In genomic region chr3:124851905-124852304, GRCh38 we compare ENCODE assay signal across 27 cellular contexts. TPM values are rescaled to one million over a fixed set of nuclear protein-coding genes. Genes with fewer than 3 reads are reported as not detected.
DNase-seq lines count a peak whose midpoint lies in the region; ATAC-seq, FAIRE-seq and TF ChIP-seq lines count a peak whose summit lies in the region.
"Had no signal": no experiment of that assay in that cellular context is flagged by ENCODE, and none has a peak within 500 bp of the region (broad histone marks: within the 10 kb centered on the region; RNA-seq: fewer than 3 reads in every experiment).

No MANE protein-coding gene starts in this region.

- H2AFZ ChIP-seq in H1 (ENCODE audit: low read length): no peak overlapping the region
- no peak overlapping the region for H2AFZ ChIP-seq in osteoblast (ENCODE audit: low read length)
- H2AFZ ChIP-seq: parathyroid adenoma had no signal

- H4K20me1 ChIP-seq in H1 (replicated peaks in 1 of 2; ENCODE audit: control insufficient read depth in 1 of 2, insufficient read depth in 2 of 2, low read length in 2 of 2): peaks cover 0 to 4% of the 10 kb centered on the region in 2 experiments
- no peaks in the 10 kb centered on the region for H4K20me1 ChIP-seq in osteoblast (ENCODE audit: insufficient read depth, low read length)

- H3K14ac ChIP-seq in H1 (ENCODE audit: insufficient read length): no peak overlapping the region

- H3K23me2 ChIP-seq in H1 (ENCODE audit: low read depth, low read length): no peaks in the 10 kb centered on the region

- no peak overlapping the region for H4K91ac ChIP-seq in H1 (replicated peaks; ENCODE audit: insufficient read length, low read length)

- no peak overlapping the region; a peak in 1 of 7 replicates for H3K9ac ChIP-seq in H1 (replicated peaks in 1 of 4; ENCODE audit: extremely low read depth in 1 of 4, low read depth in 3 of 4, low read length in 3 of 4)
- H3K9ac ChIP-seq: parathyroid adenoma had no signal

- H2BK12ac ChIP-seq in H1 (ENCODE audit: low read depth, low read length): no peak overlapping the region

- FAIRE-seq in H1 (lab: Jason Lieb, UNC): no peak
- FAIRE-seq: GM12878, islet of Langerhans, urothelium cell line had no signal

- intact Hi-C loops in Right ventricle myocardium inferior (cut with DNase I) (no loop called here), cardiac septum (cut with DNase I) (no loop called here), vagina (cut with DNase I) (no loop called here)

- H3K79me2 ChIP-seq in H1 (ENCODE audit: control insufficient read depth in 1 of 2, insufficient read depth in 2 of 2, low read length in 2 of 2) (peaks cover 0 to 4% of the 10 kb centered on the region in 2 experiments; a peak in 1 of 4 replicates), osteoblast (ENCODE audit: insufficient read depth, low read length) (peaks cover 69% of the 10 kb centered on the region)
- H3K79me2 ChIP-seq: parathyroid adenoma had no signal

- no peak overlapping the region for H3K56ac ChIP-seq in H1 (replicated peaks; ENCODE audit: insufficient read length, low read depth, low read length)

- WGBS in H1 (ENCODE audit: extremely low coverage in 1 of 2, insufficient coverage in 1 of 2, insufficient read length in 1 of 2, insufficient replicate concordance in 2 of 2, low coverage in 1 of 2, low lambda C conversion rate in 2 of 2, missing lambda C conversion rate in 1 of 2), 2 experiments: 82% methylated on average over 12 of the region's 12 CpGs; no CpG with 5 or more reads in 1 of the 2 experiments

- H3K36me3 ChIP-seq in H1 (ENCODE audit: control insufficient read depth in 2 of 4, insufficient read depth in 4 of 4, low read length in 3 of 4): peaks cover 2 to 19% (median 6%) of the 10 kb centered on the region in 4 experiments; a peak in 6 of 8 replicates
- H3K36me3 ChIP-seq in osteoblast (ENCODE audit: insufficient read depth, low read length): peaks cover 34% of the 10 kb centered on the region
- H3K36me3 ChIP-seq in vagina: peaks cover 0 to 11% of the 10 kb centered on the region in 2 donors

- 0 out of 2 replicates have a peak overlapping the region, but pooled peaks have one; percentile 9 for H2BK20ac ChIP-seq in H1 (ENCODE audit: low read length)

- peak; percentile 15 for ATAC-seq in Right ventricle myocardium inferior
- ATAC-seq: activated CD4-positive, alpha-beta T cell treated with anti-CD3 and anti-CD28 coated beads for 36 hours; GM12878; lower lobe of right lung; mucosa of descending colon had no signal

- H3K4ac ChIP-seq in H1 (replicated peaks; ENCODE audit: insufficient read length, low read depth, low read length): no peak overlapping the region

- H3K23ac ChIP-seq in H1 (ENCODE audit: insufficient read length): no peak overlapping the region

- H3K18ac ChIP-seq in H1 (ENCODE audit: extremely low read depth, low read length): peak overlapping the region; percentile 15; the same call in 1 of the 2 replicates

- no peak for TF ChIP-seq RAD21 in H1 (IDR thresholded peaks at IDR 0.05 in 1 of 2, conservative IDR thresholded peaks at IDR 0.05 in 1 of 2; ENCODE audit: low read depth in 2 of 2, low read length in 2 of 2)

- H3K4me2 ChIP-seq in H1 (ENCODE audit: insufficient read depth in 1 of 2, low read depth in 2 of 2, low read length in 2 of 2) (no peak overlapping the region), osteoblast (ENCODE audit: insufficient read depth, low read length) (no peak overlapping the region)

- H4K5ac ChIP-seq in H1 (ENCODE audit: insufficient read length, low read depth, low read length): no peak overlapping the region

- no peak for DNase-seq in Right ventricle myocardium inferior (ENCODE audit: missing footprints)
- DNase-seq in cardiac septum (ENCODE audit: low spot score): no peak
- DNase-seq in H1 (ENCODE audit: low read depth in 1 of 2, low spot score in 2 of 2): no peak
- DNase-seq in osteoblast (ENCODE audit: insufficient read length, low spot score, missing footprints): no peak
- no peak for DNase-seq in vagina (ENCODE audit: extremely low spot score in 2 of 2)
- no peak for DNase-seq in NCI-H2227 (lab: John Stamatoyannopoulos, UW; ENCODE audit: unreplicated experiment)
- no peak for DNase-seq in caudate nucleus (lab: John Stamatoyannopoulos, UW)
- DNase-seq in 8988T: no peak
- DNase-seq: activated CD4-positive, alpha-beta T cell treated with anti-CD3 and anti-CD28 coated beads for 36 hours; activated T-cell treated with anti-CD3 and anti-CD28 coated beads for 4 hours; AML-193; CD4-positive, alpha-beta memory T cell; cerebellar nuclear complex; EL; lower lobe of right lung; mucosa of descending colon; NCI-H1092; NCI-H187 treated with DMSO at 0.1 percent for 48 hours; NCI-H69; RPMI8226; stimulated activated CD4-positive, alpha-beta T cell treated with anti-CD3 and anti-CD28 coated beads, Interleukin-12 subunit alpha, Interleukin-12 subunit beta, amount 100 ng/mL, for 4 hours; stimulated activated CD4-positive, alpha-beta T cell treated with anti-CD3 and anti-CD28 coated beads, Interleukin-4, amount 100 ng/mL, for 1 hour; T-helper 2 cell had no signal

- no peak for TF ChIP-seq CTCF in H1 (IDR thresholded peaks at IDR 0.05; ENCODE audit: control extremely low read depth in 1 of 3, insufficient read depth in 1 of 3, low read depth in 1 of 3, low read length in 3 of 3)
- TF ChIP-seq CTCF in osteoblast (IDR thresholded peaks at IDR 0.05; ENCODE audit: extremely low read depth, low read depth, low read length): no peak
- TF ChIP-seq CTCF in vagina (IDR thresholded peaks at IDR 0.05): no peak

- H3K9me3 ChIP-seq in H1 (ENCODE audit: insufficient read depth in 2 of 2, low read depth in 1 of 2, low read length in 1 of 2) (no peaks in the 10 kb centered on the region), osteoblast (ENCODE audit: low read depth, low read length) (no peaks in the 10 kb centered on the region), vagina (no peaks in the 10 kb centered on the region)
- H3K9me3 ChIP-seq: lower lobe of right lung, mucosa of descending colon had no signal

- H3K4me1 ChIP-seq in H1 (replicated peaks in 1 of 4; ENCODE audit: control insufficient read depth in 3 of 4, insufficient read depth in 4 of 4, low read length in 3 of 4): peaks cover 2 to 6% (median 5%) of the 10 kb centered on the region in 4 experiments; a peak in 4 of 7 replicates
- peaks cover 28% of the 10 kb centered on the region for H3K4me1 ChIP-seq in osteoblast (ENCODE audit: insufficient read depth, low read length)
- H3K4me1 ChIP-seq in vagina: peaks cover 41% of the 10 kb centered on the region
- H3K4me1 ChIP-seq: parathyroid adenoma had no signal

- no peaks in the 10 kb centered on the region for H3K27me3 ChIP-seq in H1 (replicated peaks in 1 of 4; ENCODE audit: control insufficient read depth in 3 of 4, extremely low read depth in 1 of 4, insufficient read depth in 3 of 4, low read length in 3 of 4)
- H3K27me3 ChIP-seq in osteoblast (ENCODE audit: insufficient read depth, low read length): no peaks in the 10 kb centered on the region
- no peaks in the 10 kb centered on the region for H3K27me3 ChIP-seq in vagina

- TF ChIP-seq POLR2A in H1 (IDR thresholded peaks at IDR 0.05; ENCODE audit: control extremely low read depth in 1 of 2, low read depth in 2 of 2, low read length in 2 of 2) (no peak), vagina (IDR thresholded peaks at IDR 0.05) (no peak)

- TF ChIP-seq EP300 in H1 (IDR thresholded peaks at IDR 0.05; ENCODE audit: borderline replicate concordance in 1 of 2, low read depth in 2 of 2, low read length in 2 of 2): no peak

- no peak overlapping the region for H4K8ac ChIP-seq in H1 (ENCODE audit: extremely low read depth, insufficient read depth, low read length)

- H3K4me3 ChIP-seq in H1 (ENCODE audit: extremely low read depth in 1 of 4, insufficient read depth in 2 of 4, low read depth in 3 of 4, low read length in 4 of 4) (no peak overlapping the region), osteoblast (ENCODE audit: insufficient read depth, low read length) (no peak overlapping the region), vagina (no peak overlapping the region)
- H3K4me3 ChIP-seq: GM12878, lower lobe of right lung, mucosa of descending colon had no signal

- H2AK5ac ChIP-seq in H1 (ENCODE audit: low read depth, low read length): no peak overlapping the region

- H3K27ac ChIP-seq in H1 (ENCODE audit: low read depth, low read length) (no peak overlapping the region), osteoblast (ENCODE audit: low read depth, low read length) (peak overlapping the region; percentile 72), vagina (peak overlapping the region; percentile 74), caudate nucleus (ENCODE audit: low read depth, low read length) (no peak overlapping the region)
- H3K27ac ChIP-seq: lower lobe of right lung, parathyroid adenoma had no signal

- H2BK120ac ChIP-seq in H1 (replicated peaks; ENCODE audit: low read depth, low read length): no peak overlapping the region

- POLR2A ChIA-PET in H1 (lab: Charles Lee; ENCODE audit: partially characterized antibody): interaction anchor here (1.0 to 2.3 kb wide), 3 partner anchors 10 to 91 kb away, joined by 3 to 6 read pairs (median 5); no protein-coding TSS in a partner anchor

- peaks cover 2% of the 10 kb centered on the region; the same call in 1 of the 2 replicates for H3K79me1 ChIP-seq in H1 (ENCODE audit: low read depth, low read length)

- CTCF ChIA-PET in H1 (lab: Charles Lee; ENCODE audit: partially characterized antibody): interaction anchor here (1.1 kb wide), 1 partner anchor 49 kb away, joined by 3 read pairs; no protein-coding TSS in a partner anchor

- no peak overlapping the region for H2BK15ac ChIP-seq in H1 (ENCODE audit: low read length)

- no peak overlapping the region for H2BK5ac ChIP-seq in H1 (ENCODE audit: low read depth, low read length)

TF ChIP-seq in H1, 55 proteins besides CTCF, POLR2A, EP300 and RAD21 (continues in another document):
- TF ChIP-seq SIN3A (conservative IDR thresholded peaks at IDR 0.05 in 1 of 2, IDR thresholded peaks at IDR 0.05 in 1 of 2; ENCODE audit: low read depth in 1 of 2, low read length in 2 of 2) (no peak), SP4 (IDR thresholded peaks at IDR 0.05; ENCODE audit: low read length) (no peak), FOSL1 (IDR thresholded peaks at IDR 0.05; ENCODE audit: insufficient read depth, low read depth, low read length) (no peak), SP2 (IDR thresholded peaks at IDR 0.05; ENCODE audit: low read length) (no peak), ZNF274 (IDR thresholded peaks at IDR 0.05; ENCODE audit: borderline replicate concordance, extremely low read depth, low read length) (no peak)

RNA-seq across cellular contexts. Expression of gene ITGB5, which starts 35.3 kb away (rescaled TPM):
- total RNA-seq in Right ventricle myocardium inferior (109 TPM), cardiac septum (180 TPM), osteoblast (400 and 433 TPM in 2 replicates), vagina (156 TPM)
- total RNA-seq in H1 (2021; fragmentation: NEBNext Ultra II Directional; extraction: Animal tissue kit (Norgen Biotek cat#: 25700)): 251 and 268 TPM in 2 replicates
- polyA plus RNA-seq in H1 (2011; rRNA removed): 101 and 166 TPM in 2 replicates
- polyA plus RNA-seq in H1 (2011; cell fraction: cytosol; rRNA removed): 165 TPM
- polyA plus RNA-seq in H1 (2011; cell fraction: nucleus; rRNA removed): 201 TPM
- 128 to 150 TPM (median 139 TPM) in 4 replicates for polyA plus RNA-seq in H1 (2012, experiment 1 of 2)
- polyA plus RNA-seq in H1 (2012, experiment 2 of 2): 74.9 TPM
- 153 TPM for polyA plus RNA-seq in H1 (2013, experiment 1 of 2)
- 169 TPM for polyA plus RNA-seq in H1 (2013, experiment 2 of 2)
- polyA minus RNA-seq in H1 (2011; rRNA and poly(A)+ RNA removed): 192 and 250 TPM in 2 replicates
- polyA minus RNA-seq in H1 (2011; cell fraction: cytosol; rRNA and poly(A)+ RNA removed): 114 TPM
- polyA minus RNA-seq in H1 (2011; cell fraction: nucleus; rRNA and poly(A)+ RNA removed): 84.4 TPM

Comparison
In these comparisons a context has a peak if more than half of its experiments do, and no peak if none do; other contexts are left out.
1. H3K27ac ChIP-seq: peak in osteoblast (single experiment) and vagina (single experiment); none in H1 (single experiment) and caudate nucleus (single experiment).